ENCODE assay signal across 32 cellular contexts in genomic region chr2:50111067-50111466, GRCh38.
"Had no signal": no experiment of that assay in that cellular context is flagged by ENCODE, and none has a peak within 500 bp of the region (broad histone marks: within the 10 kb centered on the region; RNA-seq: fewer than 3 reads in every experiment).

No MANE protein-coding gene starts in this region.

- H3K27me3 ChIP-seq: adrenal gland, body of pancreas, breast epithelium had no signal

- H3K9me3 ChIP-seq: adrenal gland, body of pancreas, breast epithelium, SJSA1 had no signal

- H3K36me3 ChIP-seq: adrenal gland, breast epithelium, SJSA1 had no signal

- H3K4me3 ChIP-seq: adrenal gland, body of pancreas, breast epithelium, K562, SJSA1 had no signal

- H3K27ac ChIP-seq: adrenal gland, body of pancreas, breast epithelium, SJSA1, VCaP had no signal

- DNase-seq: activated B cell treated with CpG ODN at 0.5 μM for 24 hours; activated CD4-positive, alpha-beta memory T cell treated with anti-CD3 and anti-CD28 coated beads for 36 hours; activated CD4-positive, alpha-beta T cell treated with anti-CD3 and anti-CD28 coated beads for 4 hours; activated CD4-positive, alpha-beta T cell treated with anti-CD3 and anti-CD28 coated beads, Interleukin-2, amount 50 U/mL, for 1 hour; activated CD4-positive, CD25-positive, alpha-beta regulatory T cell treated with anti-CD3 and anti-CD28 coated beads, Interleukin-2, amount 50 U/mL, for 72 hours; activated CD8-positive, alpha-beta memory T cell treated with anti-CD3 and anti-CD28 coated beads, Interleukin-2, amount 50 U/mL, for 4 hours; activated gamma-delta T cell treated with Interleukin-2 at 50 U/mL for 16 hours; activated naive CD4-positive, alpha-beta T cell treated with anti-CD3 and anti-CD28 coated beads for 36 hours; activated T-cell treated with anti-CD3 and anti-CD28 coated beads for 4 hours; activated T-cell treated with anti-CD3 and anti-CD28 coated beads, Interleukin-2, amount 50 U/mL, for 4 hours; adrenal gland; body of pancreas; caudate nucleus; cerebellar nuclear complex; NCI-H1092; NCI-H1436 treated with DMSO at 0.1 percent for 48 hours; NCI-H1694 treated with DMSO at 0.1 percent for 48 hours; NCI-H2029; NCI-H345; NCI-H524 treated with DMSO at 0.1 percent for 48 hours; NK-92 treated with Interleukin-12 subunit alpha and Interleukin-12 subunit beta, amount 100 ng/mL, for 24 hours; SHP77 treated with DMSO at 0.1 percent for 48 hours; SW 1271; T-helper 1 cell; T-helper 2 cell; T-helper 9 cell had no signal

- ATAC-seq: activated naive CD4-positive, alpha-beta T cell treated with anti-CD3 and anti-CD28 coated beads, Interleukin-2, amount 50 U/mL, for 72 hours; activated T-cell treated with anti-CD3 and anti-CD28 coated beads, Interleukin-2, amount 50 U/mL, for 4 hours; body of pancreas; K562; SK-N-SH treated with all-trans-retinoic acid at 6 μM for 48 hours had no signal

- H3K4me1 ChIP-seq: adrenal gland, body of pancreas, breast epithelium, SJSA1 had no signal
